ENCODE assay signal across 11 cellular contexts in genomic region chr3:49199900-49200281, GRCh38. TPM values are rescaled to one million over a fixed set of nuclear protein-coding genes. Genes with fewer than 3 reads are reported as not detected.
DNase-seq lines count a peak whose midpoint lies in the region; ATAC-seq and TF ChIP-seq lines count a peak whose summit lies in the region.
"Had no signal": no experiment of that assay in that cellular context is flagged by ENCODE, and none has a peak within 500 bp of the region (broad histone marks: within the 10 kb centered on the region; RNA-seq: fewer than 3 reads in every experiment).

No MANE protein-coding gene starts in this region.

- no peaks in the 10 kb centered on the region for H3K4me1 Mint-ChIP-seq in natural killer cell treated with Interleukin-12 subunit alpha and Interleukin-12 subunit beta and Interleukin-15 and Interleukin-18, amount 100 ng/mL, for 72 hours (ENCODE audit: low read depth in 2 of 2)

- H3K9me3 Mint-ChIP-seq in natural killer cell treated with Interleukin-12 subunit alpha and Interleukin-12 subunit beta and Interleukin-15 and Interleukin-18, amount 100 ng/mL, for 72 hours: no peaks in the 10 kb centered on the region

- H3K79me2 ChIP-seq in smooth muscle cell (ENCODE audit: low read depth): no peaks in the 10 kb centered on the region

- H3K4me2 ChIP-seq in smooth muscle cell: no peak overlapping the region

- H3K27ac ChIP-seq in colonic mucosa (no peak overlapping the region), skin epidermis (peak overlapping the region in 12 of 21 experiments; percentile 41 to 78 (median 56)), smooth muscle cell (ENCODE audit: low read depth) (no peak overlapping the region)

- H3K36me3 Mint-ChIP-seq in natural killer cell treated with Interleukin-12 subunit alpha and Interleukin-12 subunit beta and Interleukin-15 and Interleukin-18, amount 100 ng/mL, for 72 hours: no peaks in the 10 kb centered on the region
- H3K36me3 Mint-ChIP-seq: activated naive CD8-positive, alpha-beta T cell had no signal

- 97% methylated on average over 15 of the region's 15 CpGs for WGBS in smooth muscle cell (ENCODE audit: low lambda C conversion rate)

- H3K9ac ChIP-seq in ES-I3 (ENCODE audit: low read depth, low read length): peak overlapping the region; percentile 57
- H3K9ac ChIP-seq in colonic mucosa (ENCODE audit: low read depth in 2 of 2, low read length in 2 of 2): no peak overlapping the region
- no peak overlapping the region for H3K9ac ChIP-seq in smooth muscle cell (ENCODE audit: low read depth)

- H3K27me3 Mint-ChIP-seq in natural killer cell treated with Interleukin-12 subunit alpha and Interleukin-12 subunit beta and Interleukin-15 and Interleukin-18, amount 100 ng/mL, for 72 hours: peaks cover 19 to 24% of the 10 kb centered on the region in 2 donors

- ATAC-seq in natural killer cell treated with Interleukin-12 subunit alpha and Interleukin-12 subunit beta and Interleukin-15 and Interleukin-18, amount 100 ng/mL, for 72 hours: no peak

- intact Hi-C loops in colonic mucosa (cut with DNase I): no loop called here

- H3K9me3 ChIP-seq in ES-I3 (ENCODE audit: control insufficient read depth, insufficient read depth, low read length): no peaks in the 10 kb centered on the region
- H3K9me3 ChIP-seq in colonic mucosa: no peaks in the 10 kb centered on the region
- no peaks in the 10 kb centered on the region for H3K9me3 ChIP-seq in smooth muscle cell (replicated peaks; ENCODE audit: low read depth)

- H3K4me1 ChIP-seq in ES-I3 (ENCODE audit: insufficient read depth, low read length): no peaks in the 10 kb centered on the region
- no peaks in the 10 kb centered on the region for H3K4me1 ChIP-seq in colonic mucosa
- no peaks in the 10 kb centered on the region for H3K4me1 ChIP-seq in smooth muscle cell (ENCODE audit: low read depth)

- TF ChIP-seq CTCF in colonic mucosa (IDR thresholded peaks at IDR 0.05) (no peak), kidney epithelial cell (IDR thresholded peaks at IDR 0.05; ENCODE audit: insufficient read depth, low read length, poor library complexity, severe bottlenecking) (no peak), smooth muscle cell (IDR thresholded peaks at IDR 0.05; ENCODE audit: borderline replicate concordance, insufficient read depth, poor library complexity, severe bottlenecking) (no peak)

- H3K4me3 Mint-ChIP-seq in natural killer cell treated with Interleukin-12 subunit alpha and Interleukin-12 subunit beta and Interleukin-15 and Interleukin-18, amount 100 ng/mL, for 72 hours: no peak overlapping the region
- H3K4me3 Mint-ChIP-seq: activated naive CD8-positive, alpha-beta T cell had no signal

- H3K36me3 ChIP-seq in ES-I3 (ENCODE audit: insufficient read depth, low read length): no peaks in the 10 kb centered on the region
- no peaks in the 10 kb centered on the region for H3K36me3 ChIP-seq in colonic mucosa
- no peaks in the 10 kb centered on the region for H3K36me3 ChIP-seq in kidney epithelial cell (ENCODE audit: control insufficient read depth, insufficient read depth, low read length)
- H3K36me3 ChIP-seq in smooth muscle cell (ENCODE audit: low read depth): no peaks in the 10 kb centered on the region

- no peaks in the 10 kb centered on the region for H3F3A ChIP-seq in smooth muscle cell (ENCODE audit: low read depth)

- no peak overlapping the region for H3K27ac Mint-ChIP-seq in natural killer cell treated with Interleukin-12 subunit alpha and Interleukin-12 subunit beta and Interleukin-15 and Interleukin-18, amount 100 ng/mL, for 72 hours
- H3K27ac Mint-ChIP-seq: activated naive CD8-positive, alpha-beta T cell had no signal

- H3K27me3 ChIP-seq in colonic mucosa: no peaks in the 10 kb centered on the region
- H3K27me3 ChIP-seq in kidney epithelial cell (ENCODE audit: control insufficient read depth, insufficient read depth, low read length): no peaks in the 10 kb centered on the region
- no peaks in the 10 kb centered on the region for H3K27me3 ChIP-seq in smooth muscle cell (ENCODE audit: low read depth)

- peak overlapping the region; percentile 11 for H3K4me3 ChIP-seq in colonic mucosa
- peak overlapping the region; percentile 31 for H3K4me3 ChIP-seq in kidney epithelial cell (ENCODE audit: low read depth, low read length)
- peak overlapping the region; percentile 3 to 41 (median 27) for H3K4me3 ChIP-seq in skin epidermis
- H3K4me3 ChIP-seq in smooth muscle cell: no peak overlapping the region

- H2AFZ ChIP-seq in smooth muscle cell (ENCODE audit: low read depth): no peak overlapping the region

- DNase-seq in colonic mucosa (no peak), kidney epithelial cell (ENCODE audit: low read depth) (no peak), NCI-H2029 (lab: John Stamatoyannopoulos, UW) (no peak), smooth muscle cell (lab: John Stamatoyannopoulos, UW; ENCODE audit: unreplicated experiment) (no peak), pons (ENCODE audit: low spot score) (no peak)
- no peak for DNase-seq in natural killer cell treated with Interleukin-12 subunit alpha and Interleukin-12 subunit beta and Interleukin-15 and Interleukin-18, amount 100 ng/mL, for 72 hours (ENCODE audit: low spot score)
- DNase-seq: effector CD4-positive, alpha-beta T cell; KBM-7 had no signal

- no peaks in the 10 kb centered on the region for H4K20me1 ChIP-seq in smooth muscle cell (ENCODE audit: low read depth)

RNA-seq across cellular contexts. Expression of gene KLHDC8B, which starts 28.5 kb away (rescaled TPM):
- total RNA-seq in colonic mucosa (1 to 10 TPM; 5.1 to 9.4 TPM), kidney epithelial cell (6.4 and 10.1 TPM in 2 replicates), smooth muscle cell (20.8 and 22.5 TPM in 2 replicates)
- 1 to 10 TPM; 1.3 to 3.1 TPM for total RNA-seq in natural killer cell treated with Interleukin-12 subunit alpha and Interleukin-12 subunit beta and Interleukin-15 and Interleukin-18, amount 100 ng/mL, for 72 hours
- polyA plus RNA-seq in smooth muscle cell: 42.1 and 51.9 TPM in 2 replicates

RNA-seq across cellular contexts. Expression of gene CCDC71, which starts 33.8 kb away (rescaled TPM):
- total RNA-seq in colonic mucosa: 10 to 100 TPM; 17.8 to 22.6 TPM
- 41.2 and 46.6 TPM in 2 replicates for total RNA-seq in kidney epithelial cell
- total RNA-seq in natural killer cell treated with Interleukin-12 subunit alpha and Interleukin-12 subunit beta and Interleukin-15 and Interleukin-18, amount 100 ng/mL, for 72 hours: 10 to 100 TPM; 21.0 to 24.7 TPM
- 19.6 and 33.8 TPM in 2 replicates for total RNA-seq in smooth muscle cell
- polyA plus RNA-seq in smooth muscle cell: 0.59 and 0.80 TPM in 2 replicates

Comparison
In these comparisons a context has a peak if more than half of its experiments do, and no peak if none do; other contexts are left out.
1. H3K27ac ChIP-seq: peak in skin epidermis (12 of 21); none in colonic mucosa (single experiment) and smooth muscle cell (single experiment).